11 cellular contexts compared by ENCODE assay signal in the genomic region with DNA sequence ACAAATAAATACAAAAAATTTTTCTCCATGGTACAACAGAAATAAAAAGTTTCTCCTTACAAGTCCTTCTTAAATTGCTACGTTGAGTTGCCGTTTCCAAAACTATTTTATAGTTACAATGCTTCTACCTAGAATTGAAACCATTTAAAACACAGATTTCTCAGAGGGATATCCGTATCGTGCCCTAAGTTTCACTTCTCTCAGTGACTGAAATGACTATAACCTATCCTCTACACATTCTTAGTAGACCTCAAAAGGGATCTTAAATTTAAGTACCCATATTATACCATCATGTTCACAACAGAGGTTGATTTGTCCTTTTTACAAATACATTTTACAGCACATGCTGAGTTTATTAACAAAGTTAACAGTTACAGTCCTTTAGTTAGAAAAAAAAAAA. TPM values are rescaled to one million over a fixed set of nuclear protein-coding genes. Genes with fewer than 3 reads are reported as not detected.
DNase-seq lines count a peak whose midpoint lies in the region; ATAC-seq, FAIRE-seq and TF ChIP-seq lines count a peak whose summit lies in the region.
"Had no signal": no experiment of that assay in that cellular context is flagged by ENCODE, and none has a peak within 500 bp of the region (broad histone marks: within the 10 kb centered on the region; RNA-seq: fewer than 3 reads in every experiment).

No MANE protein-coding gene starts in this region.

- POLR2A ChIA-PET in RWPE1 (lab: Yijun Ruan, JAX; ENCODE audit: low non-redundant PET): no interaction called here

- peak; percentile 95 for ATAC-seq in HG02678 (IDR thresholded peaks at IDR 0.05; ENCODE audit: unreplicated experiment)
- ATAC-seq in HG03460 (IDR thresholded peaks at IDR 0.05; ENCODE audit: unreplicated experiment): peak; percentile 94
- ATAC-seq: gastroesophageal sphincter had no signal

- FAIRE-seq in GM19239 (lab: Jason Lieb, UNC): peak; percentile 84

- CTCF ChIA-PET in RWPE1 (lab: Yijun Ruan, JAX): no interaction called here

- TF ChIP-seq CTCF in GM12864 (IDR thresholded peaks at IDR 0.05; ENCODE audit: low read depth, low read length, missing control alignments) (no peak), dorsolateral prefrontal cortex (IDR thresholded peaks at IDR 0.05 in 54 of 56, conservative IDR thresholded peaks at IDR 0.05 in 2 of 56; ENCODE audit: low read depth in 1 of 56, partially characterized antibody in 56 of 56) (no peak), RWPE1 (conservative IDR thresholded peaks at IDR 0.05; ENCODE audit: low read depth) (no peak)

- no peaks in the 10 kb centered on the region for H3K27me3 ChIP-seq in dorsolateral prefrontal cortex
- H3K27me3 ChIP-seq: gastroesophageal sphincter had no signal

- DNase-seq in GM12864 (ENCODE audit: low read depth) (peak; percentile 30), GM19239 (ENCODE audit: insufficient read length, low spot score) (peak; percentile 21), HCEC 1CT (no peak), NCI-H524 (lab: John Stamatoyannopoulos, UW) (no peak), dorsolateral prefrontal cortex (no peak), RWPE1 (ENCODE audit: low spot score) (no peak)
- DNase-seq: NCI-H2227 treated with DMSO at 0.1 percent for 48 hours had no signal

- intact Hi-C loops in dorsolateral prefrontal cortex (cut with DNase I): loop anchor here in 1 of 2 donors (5.0 kb wide), 1 partner anchor 91 kb away; no protein-coding TSS in a partner anchor

- no peak overlapping the region for H3K27ac ChIP-seq in dorsolateral prefrontal cortex
- H3K27ac ChIP-seq in RWPE1: no peak overlapping the region
- H3K27ac ChIP-seq: gastroesophageal sphincter had no signal

- H3K4me3 ChIP-seq in GM12864 (ENCODE audit: low read depth, low read length) (no peak overlapping the region), dorsolateral prefrontal cortex (no peak overlapping the region)
- H3K4me3 ChIP-seq: gastroesophageal sphincter, lung had no signal

RNA-seq across cellular contexts. Expression of a gene that starts 44.1 kb away (rescaled TPM):
- 10 to 100 TPM; 20.2 to 57.1 (median 38.9) TPM for total RNA-seq in dorsolateral prefrontal cortex

RNA-seq across cellular contexts. Expression of a gene that starts 51.7 kb away (rescaled TPM):
- not detected for total RNA-seq in dorsolateral prefrontal cortex
- total RNA-seq: gastroesophageal sphincter, lung had no signal

RNA-seq across cellular contexts. Expression of a gene that starts 57.8 kb away (rescaled TPM):
- total RNA-seq in dorsolateral prefrontal cortex: 10 to 100 TPM in 118 of 120 experiments, 1 to 10 TPM in 2; 8.4 to 21.0 (median 13.8) TPM

Comparison
In these comparisons a context has a peak if more than half of its experiments do, and no peak if none do; other contexts are left out.
1. DNase-seq: peak in GM12864 (single experiment) and GM19239 (single experiment); none in HCEC 1CT (single experiment), NCI-H524 (0 of 2), dorsolateral prefrontal cortex (0 of 10) and RWPE1 (single experiment).